Comparison of ENCODE assay signal across 21 cellular contexts in the genomic region with DNA sequence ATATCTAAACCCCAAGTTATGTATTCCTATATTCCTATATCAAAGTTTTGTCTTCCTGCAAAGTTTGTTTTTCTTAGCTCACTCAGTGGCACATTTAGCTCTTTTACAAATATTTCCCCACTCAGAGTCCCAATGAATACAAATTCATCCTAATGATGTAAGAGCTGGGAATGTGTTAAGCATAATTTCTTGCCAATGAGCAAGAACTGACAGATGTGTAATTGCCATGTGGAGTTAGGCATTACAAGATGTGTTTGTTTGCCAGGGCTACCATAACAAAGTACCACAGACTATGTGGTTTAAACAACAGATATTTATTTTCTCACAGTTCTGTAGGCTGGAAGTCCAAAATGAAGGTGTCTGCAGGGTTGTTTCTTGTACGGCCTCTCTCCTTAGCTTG.
"Had no signal": no experiment of that assay in that cellular context is flagged by ENCODE, and none has a peak within 500 bp of the region (broad histone marks: within the 10 kb centered on the region; RNA-seq: fewer than 3 reads in every experiment).

No MANE protein-coding gene starts in this region.

- ATAC-seq: gastroesophageal sphincter; heart left ventricle; left cardiac atrium; left lung; naive thymus-derived CD8-positive, alpha-beta T cell; sciatic nerve; stimulated activated effector memory CD8-positive, alpha-beta T cell treated with anti-CD3 and anti-CD28 coated beads, Interleukin-12 subunit alpha, Interleukin-12 subunit beta, amount 100 ng/mL, for 72 hours had no signal

- H3K4me1 ChIP-seq: gastroesophageal sphincter, heart left ventricle, left lung, prostate gland, right atrium auricular region, stomach, vagina had no signal

- DNase-seq: cortex of kidney; dorsolateral prefrontal cortex; effector CD4-positive, alpha-beta T cell; heart left ventricle; left cardiac atrium; left lung; naive thymus-derived CD8-positive, alpha-beta T cell; nephron progenitor cell; nucleus accumbens; stimulated activated CD4-positive, alpha-beta T cell treated with anti-CD3 and anti-CD28 coated beads, Interleukin-2, amount 100 ng/mL, for 24 hours; stimulated activated CD4-positive, alpha-beta T cell treated with anti-CD3 and anti-CD28 coated beads, Interleukin-4, amount 100 ng/mL, for 24 hours; stimulated activated naive CD4-positive, alpha-beta T cell treated with Interleukin-2 at 50 U/mL for 16 hours; stomach; thyroid gland had no signal

- H2AFZ ChIP-seq: hepatocyte had no signal

- H3K27me3 ChIP-seq: dorsolateral prefrontal cortex, gastroesophageal sphincter, heart left ventricle, hepatocyte, left lung, right atrium auricular region, stomach, thyroid gland, vagina had no signal

- H3K4me2 ChIP-seq: hepatocyte had no signal

- H3K27ac ChIP-seq: gastroesophageal sphincter, heart left ventricle, hepatocyte, left lung, prostate gland, right atrium auricular region, stomach, thyroid gland, vagina had no signal

- H3K79me2 ChIP-seq: hepatocyte had no signal

- H3K36me3 ChIP-seq: gastroesophageal sphincter, heart left ventricle, left lung, prostate gland, right atrium auricular region, stomach, thyroid gland, vagina had no signal

- H3K4me3 ChIP-seq: dorsolateral prefrontal cortex, gastroesophageal sphincter, heart left ventricle, hepatocyte, left lung, prostate gland, right atrium auricular region, stomach, thyroid gland, vagina had no signal

- H3K9me3 ChIP-seq: prostate gland, thyroid gland, vagina had no signal
